9 cellular contexts compared by ENCODE assay signal in genomic region chr19:32041681-32042292, GRCh38.
A peak's percentile ranks its signal among the peaks of the same experiment; 100 is the strongest.
DNase-seq lines count a peak whose midpoint lies in the region; ATAC-seq and TF ChIP-seq lines count a peak whose summit lies in the region.
"Had no signal": no experiment of that assay in that cellular context is flagged by ENCODE, and none has a peak within 500 bp of the region (broad histone marks: within the 10 kb centered on the region; RNA-seq: fewer than 3 reads in every experiment).

No MANE protein-coding gene starts in this region.

- no peaks in the 10 kb centered on the region for H3K36me3 Mint-ChIP-seq in activated T-helper 2 cell treated with anti-CD3 and anti-CD28 coated beads, Interferon-gamma antibody, Interleukin-2, Interleukin-4, amounts not matched to agents 10 μg/mL and 5 μg/mL and 100 μg/mL, durations not matched to agents 14 hours and 24 hours and 36 hours (ENCODE audit: low read depth)
- H3K36me3 Mint-ChIP-seq: activated naive CD4-positive, alpha-beta T cell treated with anti-CD3 and anti-CD28 coated beads, Interleukin-2, amount 50 U/mL, for 72 hours had no signal

- DNase-seq in A673 (ENCODE audit: low spot score) (peak; percentile 69), HFF-Myc (ENCODE audit: extremely low read depth, low read depth) (no peak), hepatocyte (ENCODE audit: low spot score) (peak; percentile 76), skeletal muscle cell (ENCODE audit: low read depth) (no peak), NCI-H1105 treated with DMSO at 0.1 percent for 48 hours (lab: John Stamatoyannopoulos, UW) (no peak)
- peak; percentile 9 for DNase-seq in activated T-helper 2 cell treated with anti-CD3 and anti-CD28 coated beads, Interferon-gamma antibody, Interleukin-2, Interleukin-4, amounts not matched to agents 10 μg/mL and 5 μg/mL and 100 μg/mL, durations not matched to agents 14 hours and 24 hours and 36 hours (ENCODE audit: low spot score)
- no peak for DNase-seq in central memory CD4-positive, alpha-beta T cell

- no peaks in the 10 kb centered on the region for H3K9me3 Mint-ChIP-seq in activated T-helper 2 cell treated with anti-CD3 and anti-CD28 coated beads, Interferon-gamma antibody, Interleukin-2, Interleukin-4, amounts not matched to agents 10 μg/mL and 5 μg/mL and 100 μg/mL, durations not matched to agents 14 hours and 24 hours and 36 hours

- no TSS peak for BruUV-seq in A673 (replicated peaks; lab: Mats Ljungman, UMichigan)

- H3K4me3 Mint-ChIP-seq in activated T-helper 2 cell treated with anti-CD3 and anti-CD28 coated beads, Interferon-gamma antibody, Interleukin-2, Interleukin-4, amounts not matched to agents 10 μg/mL and 5 μg/mL and 100 μg/mL, durations not matched to agents 14 hours and 24 hours and 36 hours (ENCODE audit: low read depth), result no peak overlapping the region

- no peak overlapping the region for H3K27ac Mint-ChIP-seq in activated T-helper 2 cell treated with anti-CD3 and anti-CD28 coated beads, Interferon-gamma antibody, Interleukin-2, Interleukin-4, amounts not matched to agents 10 μg/mL and 5 μg/mL and 100 μg/mL, durations not matched to agents 14 hours and 24 hours and 36 hours
- H3K27ac Mint-ChIP-seq: activated naive CD4-positive, alpha-beta T cell treated with anti-CD3 and anti-CD28 coated beads, Interleukin-2, amount 50 U/mL, for 72 hours had no signal

- H3K4me1 Mint-ChIP-seq in activated T-helper 2 cell treated with anti-CD3 and anti-CD28 coated beads, Interferon-gamma antibody, Interleukin-2, Interleukin-4, amounts not matched to agents 10 μg/mL and 5 μg/mL and 100 μg/mL, durations not matched to agents 14 hours and 24 hours and 36 hours (ENCODE audit: low read depth), result no peaks in the 10 kb centered on the region

- intact Hi-C loops in A673 (cut with micrococcal nuclease; ENCODE audit: unreplicated experiment), result loop anchor here (5.0 to 10.0 kb wide), 2 partner anchors 183 to 1349 kb away; no protein-coding TSS in a partner anchor
- intact Hi-C loops in activated T-helper 2 cell treated with anti-CD3 and anti-CD28 coated beads, Interferon-gamma antibody, Interleukin-2, Interleukin-4, amounts not matched to agents 10 μg/mL and 5 μg/mL and 100 μg/mL, durations not matched to agents 14 hours and 24 hours and 36 hours (cut with micrococcal nuclease), result no loop called here

- H3K27ac ChIP-seq in A673 (ENCODE audit: low read depth, low read length, poor library complexity, severe bottlenecking), result no peak overlapping the region
- H3K27ac ChIP-seq in hepatocyte, result no peak overlapping the region

- H3K27me3 Mint-ChIP-seq in activated T-helper 2 cell treated with anti-CD3 and anti-CD28 coated beads, Interferon-gamma antibody, Interleukin-2, Interleukin-4, amounts not matched to agents 10 μg/mL and 5 μg/mL and 100 μg/mL, durations not matched to agents 14 hours and 24 hours and 36 hours (ENCODE audit: low read depth), result peaks cover 5% of the 10 kb centered on the region

- H4K20me1 ChIP-seq in hepatocyte (ENCODE audit: insufficient read depth, poor library complexity, severe bottlenecking), result no peaks in the 10 kb centered on the region

- peak overlapping the region; percentile 78 for H3K4me2 ChIP-seq in hepatocyte

- peak overlapping the region; percentile 43 for H3K4me3 ChIP-seq in A673 (ENCODE audit: low read depth, low read length, poor library complexity, severe bottlenecking)
- H3K4me3 ChIP-seq in HFF-Myc (replicated peaks; ENCODE audit: low read depth, low read length), result no peak overlapping the region
- peak overlapping the region; percentile 40 for H3K4me3 ChIP-seq in hepatocyte
- H3K4me3 ChIP-seq in skeletal muscle cell (ENCODE audit: low read depth, low read length), result peak overlapping the region; percentile 20

- no peaks in the 10 kb centered on the region for H3K79me2 ChIP-seq in hepatocyte

- TF ChIP-seq CTCF in A673 (conservative IDR thresholded peaks at IDR 0.05; ENCODE audit: low read depth, low read length), result peak; percentile 97
- TF ChIP-seq CTCF in HFF-Myc (IDR thresholded peaks at IDR 0.05; ENCODE audit: low read depth, low read length, missing control alignments), result peak; percentile 43
- peak; percentile 97 for TF ChIP-seq CTCF in hepatocyte (IDR thresholded peaks at IDR 0.05; ENCODE audit: poor library complexity)

- H3K9me2 ChIP-seq in hepatocyte (replicated peaks; ENCODE audit: insufficient read depth), result no peaks in the 10 kb centered on the region

- ATAC-seq in GM21381 (IDR thresholded peaks at IDR 0.05; ENCODE audit: unreplicated experiment), result no peak
- ATAC-seq: activated naive CD4-positive, alpha-beta T cell treated with anti-CD3 and anti-CD28 coated beads, Interleukin-2, amount 50 U/mL, for 72 hours had no signal

- CTCF ChIA-PET in A673 (lab: Charles Lee), result no interaction called here

- 2% methylated on average over 23 of the region's 23 CpGs for WGBS in hepatocyte (ENCODE audit: low lambda C conversion rate, missing lambda C conversion rate)

- no peaks in the 10 kb centered on the region for H3K36me3 ChIP-seq in A673 (ENCODE audit: insufficient read depth, low read length, poor library complexity, severe bottlenecking)
- H3K36me3 ChIP-seq in hepatocyte (replicated peaks; ENCODE audit: insufficient read depth, low read depth), result no peaks in the 10 kb centered on the region

- peaks cover 3% of the 10 kb centered on the region for H3K4me1 ChIP-seq in A673 (ENCODE audit: insufficient read depth, low read length, poor library complexity, severe bottlenecking)
- peaks cover 10% of the 10 kb centered on the region for H3K4me1 ChIP-seq in hepatocyte (ENCODE audit: insufficient read depth)

- H3K9me3 ChIP-seq in A673 (ENCODE audit: low read depth, low read length, poor library complexity, severe bottlenecking) (no peaks in the 10 kb centered on the region), hepatocyte (ENCODE audit: low read depth) (no peaks in the 10 kb centered on the region)

- H3K27me3 ChIP-seq in A673 (replicated peaks; ENCODE audit: insufficient read depth, low read depth, low read length, poor library complexity), result no peaks in the 10 kb centered on the region
- H3K27me3 ChIP-seq in hepatocyte, result peaks cover 21% of the 10 kb centered on the region

- POLR2A ChIA-PET in A673 (lab: Charles Lee; ENCODE audit: low non-redundant PET), result no interaction called here

- peak overlapping the region; percentile 36 for H2AFZ ChIP-seq in hepatocyte

Comparison
In these comparisons a context has a peak if more than half of its experiments do, and no peak if none do; other contexts are left out.
1. DNase-seq: peak in A673 (single experiment), activated T-helper 2 cell treated with anti-CD3 and anti-CD28 coated beads, Interferon-gamma antibody, Interleukin-2, Interleukin-4, amounts not matched to agents 10 μg/mL and 5 μg/mL and 100 μg/mL, durations not matched to agents 14 hours and 24 hours and 36 hours (single experiment) and hepatocyte (single experiment); none in HFF-Myc (single experiment), skeletal muscle cell (single experiment), central memory CD4-positive, alpha-beta T cell (single experiment) and NCI-H1105 treated with DMSO at 0.1 percent for 48 hours (single experiment).
2. CTCF ChIP-seq: peak in every context shown above with its lines; median percentile 97 in A673; 97 in hepatocyte; 43 in HFF-Myc.